Comparison of ENCODE assay signal across 8 cellular contexts in genomic region chr5:76818844-76819831, GRCh38. TPM values are rescaled to one million over a fixed set of nuclear protein-coding genes. Genes with fewer than 3 reads are reported as not detected.
DNase-seq lines count a peak whose midpoint lies in the region; ATAC-seq and TF ChIP-seq lines count a peak whose summit lies in the region.

A gene with protein sequence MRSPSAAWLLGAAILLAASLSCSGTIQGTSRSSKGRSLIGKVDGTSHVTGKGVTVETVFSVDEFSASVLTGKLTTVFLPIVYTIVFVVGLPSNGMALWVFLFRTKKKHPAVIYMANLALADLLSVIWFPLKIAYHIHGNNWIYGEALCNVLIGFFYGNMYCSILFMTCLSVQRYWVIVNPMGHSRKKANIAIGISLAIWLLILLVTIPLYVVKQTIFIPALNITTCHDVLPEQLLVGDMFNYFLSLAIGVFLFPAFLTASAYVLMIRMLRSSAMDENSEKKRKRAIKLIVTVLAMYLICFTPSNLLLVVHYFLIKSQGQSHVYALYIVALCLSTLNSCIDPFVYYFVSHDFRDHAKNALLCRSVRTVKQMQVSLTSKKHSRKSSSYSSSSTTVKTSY (plus strand): TSS chr5:76819030. CDS start chr5:76819183, 153 bp downstream.

- H3K4me3 ChIP-seq in HAP-1 (peak within 1 kb of the TSS; percentile 75), Peyer's patch (peak within 1 kb of the TSS; percentile 46 to 69 (median 66)), neuronal stem cell (ENCODE audit: low read length in 2 of 2) (peak within 1 kb of the TSS; percentile 44 to 87), tibial artery (peak within 1 kb of the TSS; percentile 46 to 56)

- no peak within 1 kb of the TSS for H4K91ac ChIP-seq in neuronal stem cell (ENCODE audit: low read depth, low read length, poor library complexity)

- no peaks in the 10 kb centered on the region for H3K27me3 ChIP-seq in HAP-1 (ENCODE audit: low read depth)
- no peaks in the 10 kb centered on the region for H3K27me3 ChIP-seq in Peyer's patch
- peaks cover 11 to 25% (median 16%) of the 10 kb centered on the region in 3 experiments for H3K27me3 ChIP-seq in neuronal stem cell (ENCODE audit: control insufficient read depth in 3 of 3, insufficient read depth in 3 of 3, low read depth in 1 of 3, low read length in 3 of 3)
- peaks cover 0 to 25% of the 10 kb centered on the region in 2 donors for H3K27me3 ChIP-seq in tibial artery

- DNase-seq in HAP-1 (ENCODE audit: low spot score in 2 of 2) (peak; percentile 87 to 94), Peyer's patch (peak; percentile 33 to 96 (median 93)), glomerular endothelial cell (ENCODE audit: extremely low read depth, low read depth, low spot score) (no peak), neuronal stem cell (ENCODE audit: low spot score) (peak; percentile 57), tibial artery (peak; percentile 22 to 66)
- DNase-seq in activated naive CD4-positive, alpha-beta T cell treated with Interleukin-2 at 50 U/mL for 16 hours, result peak; percentile 58

- H3K14ac ChIP-seq in neuronal stem cell (ENCODE audit: low read length), result peak within 1 kb of the TSS; percentile 89

- H2BK5ac ChIP-seq in neuronal stem cell (ENCODE audit: low read length), result peak within 1 kb of the TSS; percentile 90

- peak; percentile 96 to 98 for TF ChIP-seq POLR2A in Peyer's patch (IDR thresholded peaks at IDR 0.05)

- no peak within 1 kb of the TSS for H2BK120ac ChIP-seq in neuronal stem cell (ENCODE audit: low read depth, low read length)

- intact Hi-C loops in tibial artery (cut with DNase I; ENCODE audit: low total_unique reads), result no loop called here

- H3K9me3 ChIP-seq in HAP-1, result no peaks in the 10 kb centered on the region
- no peaks in the 10 kb centered on the region for H3K9me3 ChIP-seq in Peyer's patch
- no peaks in the 10 kb centered on the region for H3K9me3 ChIP-seq in neuronal stem cell (replicated peaks in 1 of 2; ENCODE audit: control insufficient read depth in 2 of 2, insufficient read depth in 1 of 2, low read depth in 1 of 2, low read length in 2 of 2)
- H3K9me3 ChIP-seq in tibial artery, result no peaks in the 10 kb centered on the region

- no peak within 1 kb of the TSS for H4K8ac ChIP-seq in neuronal stem cell (ENCODE audit: low read depth, low read length)

- peak within 1 kb of the TSS; percentile 84 for H3K18ac ChIP-seq in neuronal stem cell (ENCODE audit: low read length)

- no peak within 1 kb of the TSS for H3K4ac ChIP-seq in neuronal stem cell (ENCODE audit: low read length)

- H2BK12ac ChIP-seq in neuronal stem cell (ENCODE audit: low read length), result no peak within 1 kb of the TSS

- ATAC-seq in HG03025 (IDR thresholded peaks at IDR 0.05; ENCODE audit: low FRiP score, unreplicated experiment) (no peak), GM21360 (IDR thresholded peaks at IDR 0.05; ENCODE audit: unreplicated experiment) (no peak)

- peak within 1 kb of the TSS; percentile 72 for H3K4me2 ChIP-seq in neuronal stem cell (ENCODE audit: insufficient read depth, low read length, poor library complexity, severe bottlenecking)

- peak within 1 kb of the TSS; percentile 68 for H2AK5ac ChIP-seq in neuronal stem cell (ENCODE audit: low read depth, low read length)

- H3K27ac ChIP-seq in Peyer's patch (peak within 1 kb of the TSS; percentile 38 to 91 (median 76)), neuronal stem cell (replicated peaks; ENCODE audit: low read length) (no peak within 1 kb of the TSS), tibial artery (peak within 1 kb of the TSS; percentile 7 to 22)

- H3K36me3 ChIP-seq in HAP-1 (replicated peaks) (no peaks in the 10 kb centered on the region), Peyer's patch (no peaks in the 10 kb centered on the region), neuronal stem cell (replicated peaks in 1 of 2; ENCODE audit: control insufficient read depth in 2 of 2, insufficient read depth in 2 of 2, low read length in 2 of 2) (no peaks in the 10 kb centered on the region), tibial artery (no peaks in the 10 kb centered on the region)

- no peaks in the 10 kb centered on the region for H3K79me1 ChIP-seq in neuronal stem cell (ENCODE audit: low read depth, low read length)

- no peak within 1 kb of the TSS for H3K9ac ChIP-seq in neuronal stem cell (ENCODE audit: low read depth, low read length, poor library complexity)

- in situ Hi-C loops in HAP-1 (cut with MboI; ENCODE audit: low sequenced_read_pairs), result no loop called here

- H3K4me1 ChIP-seq in HAP-1, result peaks cover 12% of the 10 kb centered on the region
- H3K4me1 ChIP-seq in Peyer's patch, result peaks cover 0 to 8% (median 0%) of the 10 kb centered on the region in 4 donors
- H3K4me1 ChIP-seq in neuronal stem cell (ENCODE audit: control insufficient read depth in 2 of 2, insufficient read depth in 1 of 2, low read depth in 1 of 2, low read length in 2 of 2), result peaks cover 10 to 12% of the 10 kb centered on the region in 2 donors
- peaks cover 0 to 17% (median 14%) of the 10 kb centered on the region in 4 donors for H3K4me1 ChIP-seq in tibial artery

- peak within 1 kb of the TSS; percentile 17 for H3K23ac ChIP-seq in neuronal stem cell (ENCODE audit: low read depth, low read length, poor library complexity)

- peak within 1 kb of the TSS; percentile 38 for H2BK15ac ChIP-seq in neuronal stem cell (ENCODE audit: low read length)

- H2AFZ ChIP-seq in neuronal stem cell (ENCODE audit: low read length), result peak within 1 kb of the TSS; percentile 90

- TF ChIP-seq CTCF in Peyer's patch (IDR thresholded peaks at IDR 0.05) (peak in 2 of 6 experiments; percentile 6 to 12), tibial artery (IDR thresholded peaks at IDR 0.05) (no peak)

- WGBS in neuronal stem cell (ENCODE audit: extremely low coverage in 2 of 2, insufficient read length in 2 of 2, insufficient replicate concordance in 1 of 2), 2 donors, result no CpG with 5 or more reads among the region's 72 CpGs

RNA-seq across cellular contexts. Expression of the gene that starts here (rescaled TPM):
- total RNA-seq in Peyer's patch, result 100 to 1,000 TPM in 2 of 4 donors, 10 to 100 TPM in 1, 1 to 10 TPM in 1; 9.9 to 146 (median 88.2) TPM
- total RNA-seq in glomerular endothelial cell, result 47.6 and 81.4 TPM in 2 replicates
- 2.7 TPM for polyA plus RNA-seq in neuronal stem cell (2013, experiment 1 of 2)
- polyA plus RNA-seq in neuronal stem cell (2013, experiment 2 of 2), result 2.9 TPM
